In the genomic region with DNA sequence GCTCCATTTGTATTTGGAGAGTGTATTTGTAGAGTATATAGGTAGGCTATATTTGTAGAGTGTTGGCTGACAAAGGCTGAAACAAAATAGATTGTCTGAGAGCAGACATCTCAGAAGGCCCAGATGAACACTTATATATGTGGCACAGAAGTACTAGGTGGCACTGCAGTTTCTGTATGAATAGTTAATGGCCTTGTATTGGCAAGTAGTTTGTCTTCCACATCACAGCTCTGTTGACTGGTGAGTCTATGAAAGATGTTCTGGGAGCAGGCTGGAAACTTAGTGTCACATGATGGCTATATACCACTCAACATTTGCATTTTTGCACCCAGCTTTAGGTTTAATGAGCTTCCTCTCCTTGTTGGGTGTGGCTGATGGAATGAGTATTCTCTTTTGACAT, we compare ENCODE assay signal across 11 cellular contexts.
DNase-seq lines count a peak whose midpoint lies in the region; ATAC-seq and TF ChIP-seq lines count a peak whose summit lies in the region.
"Had no signal": no experiment of that assay in that cellular context is flagged by ENCODE, and none has a peak within 500 bp of the region (broad histone marks: within the 10 kb centered on the region; RNA-seq: fewer than 3 reads in every experiment).

No MANE protein-coding gene starts in this region.

- H3K27ac ChIP-seq in neutrophil = peak overlapping the region; percentile 19
- H3K27ac ChIP-seq: breast epithelium had no signal

- H3K27me3 ChIP-seq in neutrophil = no peaks in the 10 kb centered on the region
- H3K27me3 ChIP-seq: breast epithelium, left lung had no signal

- no peaks in the 10 kb centered on the region for H3K9me3 ChIP-seq in neutrophil

- no peak overlapping the region for H3K4me3 ChIP-seq in neutrophil (ENCODE audit: low read depth in 1 of 2, low read length in 1 of 2)
- H3K4me3 ChIP-seq: breast epithelium, left lung had no signal

- H3K4me1 ChIP-seq in neutrophil (ENCODE audit: control insufficient read depth in 1 of 2, insufficient read depth in 1 of 2, low read depth in 1 of 2, low read length in 1 of 2) = peaks cover 5 to 12% of the 10 kb centered on the region in 2 experiments

- ATAC-seq in GM21825 (IDR thresholded peaks at IDR 0.05; ENCODE audit: unreplicated experiment) (peak; percentile 41), HG03520 (IDR thresholded peaks at IDR 0.05; ENCODE audit: unreplicated experiment) (peak; percentile 37), HG02870 (IDR thresholded peaks at IDR 0.05; ENCODE audit: unreplicated experiment) (no peak)
- ATAC-seq: T-helper 17 cell had no signal

- no peak for TF ChIP-seq CTCF in neutrophil (IDR thresholded peaks at IDR 0.05)

- DNase-seq in NCI-H510A treated with DMSO at 0.1 percent for 48 hours (lab: John Stamatoyannopoulos, UW) = peak; percentile 69
- DNase-seq in NCI-H510A (lab: John Stamatoyannopoulos, UW) = no peak
- no peak for DNase-seq in stimulated activated CD4-positive, alpha-beta T cell treated with anti-CD3 and anti-CD28 coated beads, Interleukin-2, amount 100 ng/mL, for 24 hours
- no peak for DNase-seq in foreskin melanocyte
- DNase-seq: left lung, T-helper 17 cell had no signal

- no peaks in the 10 kb centered on the region for H3K36me3 ChIP-seq in neutrophil
- H3K36me3 ChIP-seq: breast epithelium, left lung had no signal
